Comparison of ENCODE assay signal across 19 cellular contexts in the genomic region with DNA sequence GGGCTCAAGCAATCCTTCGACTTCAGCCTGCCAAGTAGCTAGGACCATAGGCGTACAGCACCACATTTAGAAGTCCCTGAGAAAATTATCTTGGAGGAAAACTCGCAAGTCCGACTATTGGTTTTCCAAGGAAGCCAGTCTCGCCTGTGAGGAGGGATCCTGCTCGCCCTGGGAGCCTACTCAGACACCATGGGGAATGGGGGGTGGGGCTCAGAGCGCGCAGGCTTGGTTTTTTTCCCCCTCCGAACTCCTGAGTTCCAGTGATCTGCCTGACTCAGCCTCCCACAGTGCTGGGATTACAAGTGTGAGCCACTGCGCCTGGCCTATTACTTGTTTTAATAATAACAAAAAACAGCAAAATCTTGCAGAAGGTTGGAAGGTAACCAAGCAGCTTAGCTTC.
DNase-seq lines count a peak whose midpoint lies in the region; ATAC-seq and TF ChIP-seq lines count a peak whose summit lies in the region.
"Had no signal": no experiment of that assay in that cellular context is flagged by ENCODE, and none has a peak within 500 bp of the region (broad histone marks: within the 10 kb centered on the region; RNA-seq: fewer than 3 reads in every experiment).

No MANE protein-coding gene starts in this region.

- intact Hi-C loops in left ventricle myocardium inferior (cut with micrococcal nuclease) = loop anchor here (10.0 kb wide), 1 partner anchor 244 kb away; no protein-coding TSS in a partner anchor

- H3K27ac ChIP-seq in left ventricle myocardium inferior (replicated peaks) = no peak overlapping the region
- H3K27ac ChIP-seq: lower lobe of right lung, upper lobe of left lung had no signal

- H3K36me3 ChIP-seq in left ventricle myocardium inferior = no peaks in the 10 kb centered on the region
- H3K36me3 ChIP-seq: lower lobe of right lung, upper lobe of left lung had no signal

- peak overlapping the region; percentile 87 for H3K4me3 Mint-ChIP-seq in stimulated activated naive CD8-positive, alpha-beta T cell treated with anti-CD3 and anti-CD28 coated beads, Interleukin-15, Interleukin-2, amounts not matched to agents 100 ng/mL and 50 ng/mL, for 24 hours
- H3K4me3 Mint-ChIP-seq in activated T-helper 17 cell treated with anti-CD3 and anti-CD28 coated beads, Interleukin-2, amount 50 U/mL, for 72 hours = peak overlapping the region; percentile 83

- no peak for DNase-seq in stimulated activated naive CD8-positive, alpha-beta T cell treated with anti-CD3 and anti-CD28 coated beads, Interleukin-15, Interleukin-2, amounts not matched to agents 100 U/mL and 50 U/mL, for 24 hours
- DNase-seq in islet precursor cell (peak; percentile 58), NCI-H524 treated with DMSO at 0.1 percent for 48 hours (lab: John Stamatoyannopoulos, UW) (no peak), left ventricle myocardium inferior (no peak), OCI-M2 (lab: John Stamatoyannopoulos, UW; ENCODE audit: unreplicated experiment) (no peak)
- DNase-seq: DMS53; effector memory CD4-positive, alpha-beta T cell; HCEC 1CT; KG1; lower lobe of right lung; NCI-H1417 treated with DMSO at 0.1 percent for 48 hours; NCI-H226; SHP77; T1000; upper lobe of left lung had no signal

- peaks cover 41% of the 10 kb centered on the region for H3K4me1 Mint-ChIP-seq in stimulated activated naive CD8-positive, alpha-beta T cell treated with anti-CD3 and anti-CD28 coated beads, Interleukin-15, Interleukin-2, amounts not matched to agents 100 ng/mL and 50 ng/mL, for 24 hours (ENCODE audit: low read depth)
- peaks cover 29% of the 10 kb centered on the region for H3K4me1 Mint-ChIP-seq in activated T-helper 17 cell treated with anti-CD3 and anti-CD28 coated beads, Interleukin-2, amount 50 U/mL, for 72 hours

- no peak for TF ChIP-seq CTCF in left ventricle myocardium inferior (IDR thresholded peaks at IDR 0.05; ENCODE audit: borderline replicate concordance)

- no peak overlapping the region for H3K27ac Mint-ChIP-seq in stimulated activated naive CD8-positive, alpha-beta T cell treated with anti-CD3 and anti-CD28 coated beads, Interleukin-15, Interleukin-2, amounts not matched to agents 100 ng/mL and 50 ng/mL, for 24 hours
- no peak overlapping the region for H3K27ac Mint-ChIP-seq in activated T-helper 17 cell treated with anti-CD3 and anti-CD28 coated beads, Interleukin-2, amount 50 U/mL, for 72 hours

- H3K9me3 Mint-ChIP-seq in stimulated activated naive CD8-positive, alpha-beta T cell treated with anti-CD3 and anti-CD28 coated beads, Interleukin-15, Interleukin-2, amounts not matched to agents 100 ng/mL and 50 ng/mL, for 24 hours = no peaks in the 10 kb centered on the region
- no peaks in the 10 kb centered on the region for H3K9me3 Mint-ChIP-seq in activated T-helper 17 cell treated with anti-CD3 and anti-CD28 coated beads, Interleukin-2, amount 50 U/mL, for 72 hours

- H3K27me3 Mint-ChIP-seq in stimulated activated naive CD8-positive, alpha-beta T cell treated with anti-CD3 and anti-CD28 coated beads, Interleukin-15, Interleukin-2, amounts not matched to agents 100 ng/mL and 50 ng/mL, for 24 hours = no peaks in the 10 kb centered on the region
- no peaks in the 10 kb centered on the region for H3K27me3 Mint-ChIP-seq in activated T-helper 17 cell treated with anti-CD3 and anti-CD28 coated beads, Interleukin-2, amount 50 U/mL, for 72 hours

- peaks cover 73% of the 10 kb centered on the region for H3K27me3 ChIP-seq in left ventricle myocardium inferior (ENCODE audit: low read depth)
- H3K27me3 ChIP-seq: upper lobe of left lung had no signal

- ATAC-seq in stimulated activated naive CD8-positive, alpha-beta T cell treated with anti-CD3 and anti-CD28 coated beads, Interleukin-15, Interleukin-2, amounts not matched to agents 100 U/mL and 50 U/mL, for 24 hours = no peak
- no peak for ATAC-seq in activated T-helper 17 cell treated with anti-CD3 and anti-CD28 coated beads, Interleukin-2, amount 50 U/mL, for 72 hours (replicated peaks)
- no peak for ATAC-seq in esophagus mucosa
- ATAC-seq: lower lobe of right lung, sciatic nerve had no signal

- H3K9me3 ChIP-seq in left ventricle myocardium inferior (replicated peaks) = no peaks in the 10 kb centered on the region
- H3K9me3 ChIP-seq: lower lobe of right lung, upper lobe of left lung had no signal

- H3K4me3 ChIP-seq in left ventricle myocardium inferior = no peak overlapping the region
- H3K4me3 ChIP-seq: lower lobe of right lung had no signal

- H3K4me1 ChIP-seq in left ventricle myocardium inferior = peaks cover 13% of the 10 kb centered on the region

- H3K36me3 Mint-ChIP-seq in stimulated activated naive CD8-positive, alpha-beta T cell treated with anti-CD3 and anti-CD28 coated beads, Interleukin-15, Interleukin-2, amounts not matched to agents 100 ng/mL and 50 ng/mL, for 24 hours (ENCODE audit: low read depth) = no peaks in the 10 kb centered on the region
- H3K36me3 Mint-ChIP-seq in activated T-helper 17 cell treated with anti-CD3 and anti-CD28 coated beads, Interleukin-2, amount 50 U/mL, for 72 hours (ENCODE audit: low read depth) = peaks cover 9% of the 10 kb centered on the region
